ENCODE assay signal across 8 cellular contexts in genomic region chr1:94416901-94417701, GRCh38. TPM values are rescaled to one million over a fixed set of nuclear protein-coding genes. Genes with fewer than 3 reads are reported as not detected.
DNase-seq lines count a peak whose midpoint lies in the region; TF ChIP-seq lines count a peak whose summit lies in the region.

No MANE protein-coding gene starts in this region.

- H3K4me3 ChIP-seq in HL-60 (replicated peaks; ENCODE audit: insufficient read depth, low read length) (peak overlapping the region; percentile 92), left ventricle myocardium inferior (peak overlapping the region; percentile 95), skeletal muscle cell (ENCODE audit: low read depth, low read length) (peak overlapping the region; percentile 62)

- no peaks in the 10 kb centered on the region for H3K9me3 ChIP-seq in left ventricle myocardium inferior (replicated peaks)

- no peaks in the 10 kb centered on the region for H3K36me3 ChIP-seq in left ventricle myocardium inferior

- intact Hi-C loops in left ventricle myocardium inferior (cut with micrococcal nuclease): no loop called here

- peak; percentile 46 for DNase-seq in A172 (ENCODE audit: low spot score)
- no peak for DNase-seq in HL-60 (ENCODE audit: low read depth in 1 of 2, low spot score in 1 of 2)
- no peak for DNase-seq in left ventricle myocardium inferior
- DNase-seq in skeletal muscle cell (ENCODE audit: low read depth): peak; percentile 71
- no peak for DNase-seq in activated CD4-positive, alpha-beta T cell treated with anti-CD3 and anti-CD28 coated beads for 4 hours
- no peak for DNase-seq in activated gamma-delta T cell treated with Interleukin-2 at 50 U/mL for 16 hours
- no peak for DNase-seq in stimulated activated CD8-positive, alpha-beta memory T cell treated with anti-CD3 and anti-CD28 coated beads, Interleukin-4, amount 100 ng/mL, for 48 hours

- TF ChIP-seq CTCF in HL-60 (IDR thresholded peaks at IDR 0.05; ENCODE audit: insufficient read depth, low read length) (no peak), VCaP (conservative IDR thresholded peaks at IDR 0.05) (no peak), left ventricle myocardium inferior (IDR thresholded peaks at IDR 0.05; ENCODE audit: borderline replicate concordance) (no peak)

- no peaks in the 10 kb centered on the region for H3K27me3 ChIP-seq in HL-60 (ENCODE audit: insufficient read depth, poor library complexity, severe bottlenecking)
- no peaks in the 10 kb centered on the region for H3K27me3 ChIP-seq in left ventricle myocardium inferior (ENCODE audit: low read depth)

- H3K27ac ChIP-seq in HL-60 (replicated peaks): peak overlapping the region; percentile 72
- peak overlapping the region; percentile 83 for H3K27ac ChIP-seq in VCaP
- peak overlapping the region; percentile 92 for H3K27ac ChIP-seq in left ventricle myocardium inferior (replicated peaks)

- H3K4me1 ChIP-seq in left ventricle myocardium inferior: peaks cover 48% of the 10 kb centered on the region

RNA-seq across cellular contexts. Expression of gene ABCD3, which starts 1.1 kb away (rescaled TPM):
- 37.0 and 50.4 TPM in 2 replicates for total RNA-seq in A172 (2014; rRNA removed; shearing (Covaris generic))
- total RNA-seq in left ventricle myocardium inferior: 76.6 TPM

Comparison
In these comparisons a context has a peak if more than half of its experiments do, and no peak if none do; other contexts are left out.
1. DNase-seq: peak in A172 (single experiment) and skeletal muscle cell (single experiment); none in HL-60 (0 of 2), left ventricle myocardium inferior (single experiment), activated CD4-positive, alpha-beta T cell treated with anti-CD3 and anti-CD28 coated beads for 4 hours (0 of 2), activated gamma-delta T cell treated with Interleukin-2 at 50 U/mL for 16 hours (single experiment) and stimulated activated CD8-positive, alpha-beta memory T cell treated with anti-CD3 and anti-CD28 coated beads, Interleukin-4, amount 100 ng/mL, for 48 hours (single experiment).
2. Peak in every context shown above with its lines, with median percentiles within 50 percentile points of each other: H3K27ac ChIP-seq and H3K4me3 ChIP-seq.